In genomic region chr6:109006818-109007217, GRCh38 we compare ENCODE assay signal across 10 cellular contexts.
A peak's percentile ranks its signal among the peaks of the same experiment; 100 is the strongest.
DNase-seq lines count a peak whose midpoint lies in the region; ATAC-seq and TF ChIP-seq lines count a peak whose summit lies in the region.
"Had no signal": no experiment of that assay in that cellular context is flagged by ENCODE, and none has a peak within 500 bp of the region (broad histone marks: within the 10 kb centered on the region; RNA-seq: fewer than 3 reads in every experiment).

No MANE protein-coding gene starts in this region.

- H3K9ac ChIP-seq in Loucy (ENCODE audit: low read depth, low read length, poor library complexity, severe bottlenecking) (peak overlapping the region; percentile 99), Karpas-422 (ENCODE audit: low read length) (no peak overlapping the region)

- H3K27ac ChIP-seq in CD4-positive, CD25-positive, alpha-beta regulatory T cell (ENCODE audit: insufficient read depth, low read length, poor library complexity, severe bottlenecking): no peak overlapping the region
- no peak overlapping the region for H3K27ac ChIP-seq in Karpas-422 (ENCODE audit: low read length)

- H2AFZ ChIP-seq in Loucy (ENCODE audit: low read length) (no peak overlapping the region), neuron (ENCODE audit: low read depth, low read length) (no peak overlapping the region), Karpas-422 (ENCODE audit: low read length) (no peak overlapping the region)

- H3K79me2 ChIP-seq in Loucy (ENCODE audit: insufficient read depth, low read length): peaks cover 61% of the 10 kb centered on the region
- no peaks in the 10 kb centered on the region for H3K79me2 ChIP-seq in Karpas-422 (ENCODE audit: low read length)

- ATAC-seq in CD4-positive, CD25-positive, alpha-beta regulatory T cell (ENCODE audit: low read depth in 2 of 2): no peak
- ATAC-seq in central memory CD8-positive, alpha-beta T cell (replicated peaks; ENCODE audit: extremely low read depth, poor library complexity, severe bottlenecking): no peak
- no peak for ATAC-seq in GM19324 (IDR thresholded peaks at IDR 0.05; ENCODE audit: low FRiP score, unreplicated experiment)

- H3K27ac Mint-ChIP-seq in CD4-positive, CD25-positive, alpha-beta regulatory T cell: peak overlapping the region in 2 of 3 donors; percentile 44 to 47
- peak overlapping the region; percentile 87 for H3K27ac Mint-ChIP-seq in central memory CD8-positive, alpha-beta T cell (ENCODE audit: low read depth)

- H3K27me3 ChIP-seq in CD4-positive, CD25-positive, alpha-beta regulatory T cell (ENCODE audit: control insufficient read depth, insufficient read depth, low read length): no peaks in the 10 kb centered on the region
- H3K27me3 ChIP-seq in Loucy (ENCODE audit: insufficient read depth, low read length, poor library complexity, severe bottlenecking) (peaks cover 3% of the 10 kb centered on the region), neuron (ENCODE audit: insufficient read depth, low read length) (no peaks in the 10 kb centered on the region), Karpas-422 (ENCODE audit: low read length) (no peaks in the 10 kb centered on the region)

- peak overlapping the region; percentile 88 for H3K4me2 ChIP-seq in Loucy (ENCODE audit: low read depth, low read length, poor library complexity, severe bottlenecking)
- H3K4me2 ChIP-seq in Karpas-422 (ENCODE audit: low read depth, low read length, poor library complexity, severe bottlenecking): no peak overlapping the region

- peaks cover 41% of the 10 kb centered on the region for H3K4me1 ChIP-seq in CD4-positive, CD25-positive, alpha-beta regulatory T cell (ENCODE audit: control insufficient read depth, insufficient read depth, low read length, poor library complexity, severe bottlenecking)
- H3K4me1 ChIP-seq in Loucy (ENCODE audit: insufficient read depth, low read length, poor library complexity, severe bottlenecking) (peaks cover 60% of the 10 kb centered on the region), neuron (ENCODE audit: insufficient read depth, low read length) (peaks cover 22% of the 10 kb centered on the region), Karpas-422 (ENCODE audit: low read length) (peaks cover 16% of the 10 kb centered on the region)

- no peak for TF ChIP-seq CTCF in Loucy (conservative IDR thresholded peaks at IDR 0.05; ENCODE audit: low read length)

- peaks cover 20 to 71% (median 57%) of the 10 kb centered on the region in 4 donors for H3K4me1 Mint-ChIP-seq in CD4-positive, CD25-positive, alpha-beta regulatory T cell
- peaks cover 46% of the 10 kb centered on the region for H3K4me1 Mint-ChIP-seq in central memory CD8-positive, alpha-beta T cell

- peaks cover 9% of the 10 kb centered on the region for H3K27me3 Mint-ChIP-seq in CD4-positive, CD25-positive, alpha-beta regulatory T cell
- no peaks in the 10 kb centered on the region for H3K27me3 Mint-ChIP-seq in central memory CD8-positive, alpha-beta T cell

- no peaks in the 10 kb centered on the region for H3F3A ChIP-seq in Loucy (ENCODE audit: low read depth)

- H3K9me3 ChIP-seq in CD4-positive, CD25-positive, alpha-beta regulatory T cell (ENCODE audit: control insufficient read depth in 2 of 2, low read length in 2 of 2): no peaks in the 10 kb centered on the region
- H3K9me3 ChIP-seq in Loucy (ENCODE audit: insufficient read depth, low read depth, low read length): no peaks in the 10 kb centered on the region
- H3K9me3 ChIP-seq in neuron (ENCODE audit: low read length): no peaks in the 10 kb centered on the region
- no peaks in the 10 kb centered on the region for H3K9me3 ChIP-seq in Karpas-422 (ENCODE audit: low read length)

- H3K4me3 ChIP-seq in CD4-positive, CD25-positive, alpha-beta regulatory T cell (ENCODE audit: low read depth, low read length): peak overlapping the region; percentile 98
- H3K4me3 ChIP-seq in Loucy (ENCODE audit: low read length, poor library complexity, severe bottlenecking): peak overlapping the region; percentile 97
- peak overlapping the region; percentile 81 for H3K4me3 ChIP-seq in neuron (ENCODE audit: low read length)
- H3K4me3 ChIP-seq in Karpas-422 (ENCODE audit: low read length): no peak overlapping the region

- H3K4me3 Mint-ChIP-seq in CD4-positive, CD25-positive, alpha-beta regulatory T cell: peak overlapping the region; percentile 96 to 99 (median 98)
- peak overlapping the region; percentile 93 for H3K4me3 Mint-ChIP-seq in central memory CD8-positive, alpha-beta T cell

- no peaks in the 10 kb centered on the region for H3K9me3 Mint-ChIP-seq in CD4-positive, CD25-positive, alpha-beta regulatory T cell
- H3K9me3 Mint-ChIP-seq in central memory CD8-positive, alpha-beta T cell: no peaks in the 10 kb centered on the region

- H4K20me1 ChIP-seq in Loucy (ENCODE audit: insufficient read depth, low read length, poor library complexity, severe bottlenecking): no peaks in the 10 kb centered on the region
- H4K20me1 ChIP-seq in Karpas-422 (ENCODE audit: insufficient read depth, low read depth, low read length): no peaks in the 10 kb centered on the region; the same call in 1 of the 2 replicates

- no peaks in the 10 kb centered on the region for H3K36me3 ChIP-seq in CD4-positive, CD25-positive, alpha-beta regulatory T cell (ENCODE audit: control insufficient read depth, insufficient read depth, low read length)
- H3K36me3 ChIP-seq in Loucy (ENCODE audit: insufficient read depth, low read length) (no peaks in the 10 kb centered on the region), neuron (ENCODE audit: insufficient read depth, low read length) (no peaks in the 10 kb centered on the region), Karpas-422 (ENCODE audit: insufficient read depth, low read length) (no peaks in the 10 kb centered on the region)

- no peak for DNase-seq in CD4-positive, CD25-positive, alpha-beta regulatory T cell
- DNase-seq in central memory CD8-positive, alpha-beta T cell (ENCODE audit: low spot score in 2 of 2): no peak
- no peak for DNase-seq in Karpas-422
- no peak for DNase-seq in C1 segment of cervical spinal cord (lab: John Stamatoyannopoulos, UW)
- DNase-seq in activated CD4-positive, alpha-beta T cell treated with anti-CD3 and anti-CD28 coated beads, Interleukin-2, amount 50 U/mL, for 4 hours: no peak
- DNase-seq: effector CD8-positive, alpha-beta T cell; T-helper 1 cell had no signal

- H3K36me3 Mint-ChIP-seq in CD4-positive, CD25-positive, alpha-beta regulatory T cell: no peaks in the 10 kb centered on the region
- peaks cover 9% of the 10 kb centered on the region for H3K36me3 Mint-ChIP-seq in central memory CD8-positive, alpha-beta T cell (ENCODE audit: insufficient read depth)

- H3K9me2 ChIP-seq in Loucy (replicated peaks; ENCODE audit: low read depth, low read length) (no peaks in the 10 kb centered on the region), Karpas-422 (replicated peaks; ENCODE audit: insufficient read depth, low read length) (no peaks in the 10 kb centered on the region)
